In genomic region chr11:19849107-19849789, GRCh38 we compare ENCODE assay signal across 17 cellular contexts.
DNase-seq lines count a peak whose midpoint lies in the region; ATAC-seq and TF ChIP-seq lines count a peak whose summit lies in the region.
"Had no signal": no experiment of that assay in that cellular context is flagged by ENCODE, and none has a peak within 500 bp of the region (broad histone marks: within the 10 kb centered on the region; RNA-seq: fewer than 3 reads in every experiment).

No MANE protein-coding gene starts in this region.

- no peaks in the 10 kb centered on the region for H3K4me1 Mint-ChIP-seq in activated CD4-positive, alpha-beta memory T cell treated with anti-CD3 and anti-CD28 coated beads for 36 hours (ENCODE audit: low read depth)
- H3K4me1 Mint-ChIP-seq: natural killer cell had no signal

- no peak for TF ChIP-seq POLR2A in right lobe of liver (IDR thresholded peaks at IDR 0.05)

- DNase-seq in AG10803 (ENCODE audit: low read depth) (peak; percentile 69), NCI-H2196 (lab: John Stamatoyannopoulos, UW; ENCODE audit: unreplicated experiment) (peak; percentile 90), fibroblast of lung (ENCODE audit: low read depth in 2 of 2) (peak in 1 of 2 donors; percentile 54), right lobe of liver (peak in 2 of 3 donors; percentile 50 to 66), GM19240 (ENCODE audit: insufficient read length, low spot score) (no peak)
- DNase-seq in activated CD4-positive, alpha-beta memory T cell treated with anti-CD3 and anti-CD28 coated beads for 36 hours, result no peak
- DNase-seq: Calu3; cortex of kidney; erythroblast; lower lobe of right lung; natural killer cell; NCI-H187; stimulated activated CD4-positive, alpha-beta T cell treated with anti-CD3 and anti-CD28 coated beads, Interleukin-2, amount 100 ng/mL, for 24 hours; stimulated activated CD8-positive, alpha-beta memory T cell treated with anti-CD3 and anti-CD28 coated beads, Interleukin-4, amount 100 ng/mL, for 48 hours; thyroid gland had no signal

- no peak overlapping the region for H3K9ac ChIP-seq in fibroblast of lung (ENCODE audit: insufficient read depth, low read length)

- H4K20me1 ChIP-seq in fibroblast of lung (ENCODE audit: control insufficient read depth, extremely low read depth, insufficient read depth, low read length), result peaks cover 2% of the 10 kb centered on the region

- no peaks in the 10 kb centered on the region for H3K27me3 ChIP-seq in fibroblast of lung (ENCODE audit: control insufficient read depth, insufficient read depth, low read length)
- no peaks in the 10 kb centered on the region for H3K27me3 ChIP-seq in right lobe of liver
- H3K27me3 ChIP-seq: thyroid gland had no signal

- peaks cover 12% of the 10 kb centered on the region for H3K4me1 ChIP-seq in fibroblast of lung (ENCODE audit: control insufficient read depth, extremely low read depth, insufficient read depth, low read length)
- peaks cover 0 to 16% (median 5%) of the 10 kb centered on the region in 4 donors for H3K4me1 ChIP-seq in right lobe of liver

- H2AFZ ChIP-seq in fibroblast of lung (ENCODE audit: low read length), result no peak overlapping the region

- peak; percentile 52 to 79 (median 57) for ATAC-seq in right lobe of liver
- ATAC-seq in HG02571 (IDR thresholded peaks at IDR 0.05; ENCODE audit: unreplicated experiment), result no peak
- no peak for ATAC-seq in HG03457 (IDR thresholded peaks at IDR 0.05; ENCODE audit: unreplicated experiment)
- ATAC-seq: natural killer cell had no signal

- POLR2A ChIA-PET in activated CD4-positive, alpha-beta memory T cell treated with anti-CD3 and anti-CD28 coated beads for 36 hours (lab: Charles Lee), result interaction anchor here (0.7 kb wide), 1 partner anchor 178 kb away, joined by 3 read pairs; no protein-coding TSS in a partner anchor

- no peaks in the 10 kb centered on the region for H3K27me3 Mint-ChIP-seq in activated CD4-positive, alpha-beta memory T cell treated with anti-CD3 and anti-CD28 coated beads for 36 hours

- H3K79me2 ChIP-seq in fibroblast of lung (ENCODE audit: control insufficient read depth, insufficient read depth, low read length), result peaks cover 42% of the 10 kb centered on the region

- WGBS in right lobe of liver (ENCODE audit: insufficient coverage, low coverage, low lambda C conversion rate, missing lambda C conversion rate), result 68% methylated on average over 4 of the region's 6 CpGs

- TF ChIP-seq CTCF in AG10803 (conservative IDR thresholded peaks at IDR 0.05; ENCODE audit: low read length), result no peak
- no peak for TF ChIP-seq CTCF in fibroblast of lung (conservative IDR thresholded peaks at IDR 0.05 in 1 of 2, IDR thresholded peaks at IDR 0.05 in 1 of 2; ENCODE audit: low read depth in 1 of 2, low read length in 2 of 2)
- TF ChIP-seq CTCF in right lobe of liver (IDR thresholded peaks at IDR 0.05), result no peak

- H3K27ac ChIP-seq in fibroblast of lung (ENCODE audit: insufficient read depth, low read length) (peak overlapping the region; percentile 0), right lobe of liver (no peak overlapping the region)
- H3K27ac ChIP-seq: lower lobe of right lung, thyroid gland had no signal

- CTCF ChIA-PET in activated CD4-positive, alpha-beta memory T cell treated with anti-CD3 and anti-CD28 coated beads for 36 hours (lab: Charles Lee), result no interaction called here

- H3K36me3 ChIP-seq in fibroblast of lung (ENCODE audit: control insufficient read depth, insufficient read depth, low read length) (peaks cover 4% of the 10 kb centered on the region), right lobe of liver (no peaks in the 10 kb centered on the region)
- H3K36me3 ChIP-seq: lower lobe of right lung, thyroid gland had no signal

- intact Hi-C loops in right lobe of liver (cut with DNase I), result no loop called here
- intact Hi-C loops in activated CD4-positive, alpha-beta memory T cell treated with anti-CD3 and anti-CD28 coated beads for 36 hours (cut with micrococcal nuclease), result no loop called here

- no peak overlapping the region for H3K4me3 Mint-ChIP-seq in activated CD4-positive, alpha-beta memory T cell treated with anti-CD3 and anti-CD28 coated beads for 36 hours
- H3K4me3 Mint-ChIP-seq: natural killer cell had no signal

- H3K4me3 ChIP-seq in AG10803 (ENCODE audit: low read length) (no peak overlapping the region), fibroblast of lung (replicated peaks in 1 of 4; ENCODE audit: control extremely low read depth in 1 of 4, insufficient read depth in 1 of 4, low read depth in 3 of 4, low read length in 4 of 4) (no peak overlapping the region), right lobe of liver (no peak overlapping the region)
- H3K4me3 ChIP-seq: lower lobe of right lung, thyroid gland had no signal

- H3K9me3 Mint-ChIP-seq in activated CD4-positive, alpha-beta memory T cell treated with anti-CD3 and anti-CD28 coated beads for 36 hours, result no peaks in the 10 kb centered on the region
- H3K9me3 Mint-ChIP-seq: natural killer cell had no signal

- H3K36me3 Mint-ChIP-seq in activated CD4-positive, alpha-beta memory T cell treated with anti-CD3 and anti-CD28 coated beads for 36 hours, result no peaks in the 10 kb centered on the region
- H3K36me3 Mint-ChIP-seq: natural killer cell had no signal

- H3K27ac Mint-ChIP-seq in activated CD4-positive, alpha-beta memory T cell treated with anti-CD3 and anti-CD28 coated beads for 36 hours, result no peak overlapping the region
- H3K27ac Mint-ChIP-seq: natural killer cell had no signal

- no peak overlapping the region for H3K4me2 ChIP-seq in fibroblast of lung (ENCODE audit: extremely low read depth, insufficient read depth, low read length)

- no peaks in the 10 kb centered on the region for H3K9me3 ChIP-seq in fibroblast of lung (ENCODE audit: control insufficient read depth, insufficient read depth, low read depth, low read length)
- no peaks in the 10 kb centered on the region for H3K9me3 ChIP-seq in right lobe of liver
- H3K9me3 ChIP-seq: lower lobe of right lung, thyroid gland had no signal

Comparison
In these comparisons a context has a peak if more than half of its experiments do, and no peak if none do; other contexts are left out.
1. DNase-seq: peak in AG10803 (single experiment), NCI-H2196 (single experiment) and right lobe of liver (2 of 3); none in activated CD4-positive, alpha-beta memory T cell treated with anti-CD3 and anti-CD28 coated beads for 36 hours (single experiment) and GM19240 (single experiment).
2. ATAC-seq: peak in right lobe of liver (4 of 4); none in HG02571 (single experiment) and HG03457 (single experiment).